Comparison of ENCODE assay signal across 15 cellular contexts in the genomic region with DNA sequence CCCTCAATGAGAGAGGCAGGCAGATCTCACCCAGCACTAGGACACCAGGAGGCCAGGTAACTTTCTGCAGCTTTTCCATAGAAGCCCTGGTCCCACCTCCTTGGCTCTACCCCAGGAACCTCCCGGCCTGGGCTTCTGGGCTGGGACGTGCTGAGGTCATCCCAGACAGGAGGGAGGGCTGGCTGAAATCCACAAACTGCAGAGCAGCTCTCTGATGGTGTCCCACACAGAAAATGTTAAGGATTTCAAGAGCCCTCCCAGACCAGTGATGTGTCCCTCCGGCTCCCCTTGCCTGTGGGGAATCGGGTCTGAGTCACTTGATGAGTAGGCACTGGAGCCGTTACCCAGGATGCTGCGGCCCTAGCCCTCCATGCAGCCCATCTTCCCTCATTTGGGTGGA.
A peak's percentile ranks its signal among the peaks of the same experiment; 100 is the strongest.
DNase-seq lines count a peak whose midpoint lies in the region; FAIRE-seq and TF ChIP-seq lines count a peak whose summit lies in the region.
"Had no signal": no experiment of that assay in that cellular context is flagged by ENCODE, and none has a peak within 500 bp of the region (broad histone marks: within the 10 kb centered on the region; RNA-seq: fewer than 3 reads in every experiment).

No MANE protein-coding gene starts in this region.

- in situ Hi-C loops in HAP-1 (cut with MboI; ENCODE audit: low sequenced_read_pairs), result no loop called here

- no peak overlapping the region for H3K4me3 ChIP-seq in kidney (ENCODE audit: low read length in 2 of 2)
- no peak overlapping the region for H3K4me3 ChIP-seq in HAP-1
- H3K4me3 ChIP-seq: coronary artery, left lung, PC-9 had no signal

- peaks cover 19% of the 10 kb centered on the region for H3K27me3 ChIP-seq in HAP-1 (ENCODE audit: low read depth)

- intact Hi-C loops in kidney (cut with DNase I), result no loop called here

- H3K9me3 ChIP-seq in kidney (ENCODE audit: control insufficient read depth in 1 of 2, low read length in 2 of 2) (no peaks in the 10 kb centered on the region), HAP-1 (no peaks in the 10 kb centered on the region)
- H3K9me3 ChIP-seq: left lung had no signal

- H3K36me3 ChIP-seq in kidney (ENCODE audit: control insufficient read depth in 1 of 2, insufficient read depth in 2 of 2, low read length in 2 of 2) (no peaks in the 10 kb centered on the region), HAP-1 (replicated peaks) (no peaks in the 10 kb centered on the region)
- H3K36me3 ChIP-seq: left lung had no signal

- no peak overlapping the region for H3K9ac ChIP-seq in kidney (ENCODE audit: low read length in 2 of 2)

- DNase-seq in AG20443 (ENCODE audit: low spot score) (peak; percentile 63), H4 (ENCODE audit: low spot score) (peak; percentile 29), RWPE1 (ENCODE audit: low spot score) (peak; percentile 17), kidney (peak; percentile 22), HAP-1 (ENCODE audit: low spot score in 2 of 2) (no peak), NOMO-1 treated with DMSO at 0.1 percent for 48 hours (lab: John Stamatoyannopoulos, UW; ENCODE audit: unreplicated experiment) (no peak), activated T-cell treated with anti-CD3 and anti-CD28 coated beads for 4 hours (no peak), NCI-H1092 treated with DMSO at 0.1 percent for 48 hours (lab: John Stamatoyannopoulos, UW) (no peak)
- DNase-seq: activated gamma-delta T cell, left lung, NCI-H2081 treated with DMSO at 0.1 percent for 48 hours, NCI-H526, PC-9, T-helper 1 cell had no signal

- no peak for TF ChIP-seq CTCF in RWPE1 (conservative IDR thresholded peaks at IDR 0.05; ENCODE audit: low read depth)
- TF ChIP-seq CTCF in kidney (IDR thresholded peaks at IDR 0.05; ENCODE audit: borderline replicate concordance, extremely low read depth, insufficient read depth), result no peak

- H3K27ac ChIP-seq in RWPE1 (no peak overlapping the region; the same call in 1 of the 2 replicates), kidney (ENCODE audit: low read depth in 2 of 2, low read length in 2 of 2) (no peak overlapping the region)
- H3K27ac ChIP-seq: coronary artery, left lung, PC-9 had no signal

- H3K4me1 ChIP-seq in kidney (ENCODE audit: control insufficient read depth in 1 of 2, insufficient read depth in 1 of 2, low read depth in 1 of 2, low read length in 2 of 2) (no peaks in the 10 kb centered on the region), HAP-1 (no peaks in the 10 kb centered on the region)
- H3K4me1 ChIP-seq: left lung had no signal

- CTCF ChIA-PET in RWPE1 (lab: Yijun Ruan, JAX), result interaction anchor here (0.7 kb wide), 1 partner anchor 58 kb away, joined by 4 read pairs; no protein-coding TSS in a partner anchor

- no peak for FAIRE-seq in kidney (lab: Jason Lieb, UNC)

- POLR2A ChIA-PET in RWPE1 (lab: Yijun Ruan, JAX; ENCODE audit: low non-redundant PET), result no interaction called here

Comparison
In these comparisons a context has a peak if more than half of its experiments do, and no peak if none do; other contexts are left out.
1. DNase-seq: peak in AG20443 (single experiment), H4 (single experiment), RWPE1 (single experiment) and kidney (single experiment); none in HAP-1 (0 of 2), NOMO-1 treated with DMSO at 0.1 percent for 48 hours (single experiment), activated T-cell treated with anti-CD3 and anti-CD28 coated beads for 4 hours (single experiment) and NCI-H1092 treated with DMSO at 0.1 percent for 48 hours (single experiment).